In genomic region chr10:131157899-131158298, GRCh38 we compare ENCODE assay signal across 10 cellular contexts.
"Had no signal": no experiment of that assay in that cellular context is flagged by ENCODE, and none has a peak within 500 bp of the region (broad histone marks: within the 10 kb centered on the region; RNA-seq: fewer than 3 reads in every experiment).

No MANE protein-coding gene starts in this region.

- H3K27ac Mint-ChIP-seq: HFFc6, IgD-negative memory B cell had no signal

- H3K4me3 ChIP-seq: GM23248, HAP-1 had no signal

- H3K36me3 Mint-ChIP-seq: IgD-negative memory B cell had no signal

- H3K9me3 ChIP-seq: HAP-1 had no signal

- DNase-seq: GM23248, GOT3, H7, HFFc6, KBM-7 had no signal

- H3K4me3 Mint-ChIP-seq: HFFc6, IgD-negative memory B cell had no signal

- H3K27ac ChIP-seq: GM23248, HL-60 had no signal

- ATAC-seq: HCT116, HepG2 had no signal

- H3K4me1 Mint-ChIP-seq: IgD-negative memory B cell had no signal

- H3K4me1 ChIP-seq: HAP-1 had no signal

- FAIRE-seq: HepG2 had no signal

- H3K36me3 ChIP-seq: HAP-1 had no signal
